13 cellular contexts compared by ENCODE assay signal in the genomic region with DNA sequence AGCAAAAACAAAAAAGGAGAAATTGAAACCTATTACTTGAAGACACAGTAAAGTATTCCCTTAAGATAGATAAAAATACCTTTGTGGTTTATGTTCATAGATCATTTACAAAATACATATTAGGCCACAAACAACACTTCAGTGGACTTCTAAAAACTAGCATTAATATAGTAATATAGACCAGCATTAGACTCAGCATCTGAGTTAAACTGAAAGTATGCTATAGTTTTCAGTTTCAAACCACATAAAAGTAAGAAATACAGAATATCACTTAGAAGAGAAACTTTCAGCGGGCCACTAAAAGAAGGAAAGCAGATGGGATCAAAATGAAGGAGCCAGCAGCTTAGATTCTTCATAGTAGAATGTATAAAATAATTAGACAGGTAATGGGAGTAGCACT.
DNase-seq lines count a peak whose midpoint lies in the region; ATAC-seq, FAIRE-seq and TF ChIP-seq lines count a peak whose summit lies in the region.
"Had no signal": no experiment of that assay in that cellular context is flagged by ENCODE, and none has a peak within 500 bp of the region (broad histone marks: within the 10 kb centered on the region; RNA-seq: fewer than 3 reads in every experiment).

No MANE protein-coding gene starts in this region.

- DNase-seq in GM12892 (ENCODE audit: insufficient read length) (no peak), hippocampal formation (lab: John Stamatoyannopoulos, UW) (no peak), NCI-H1417 treated with DMSO at 0.1 percent for 48 hours (lab: John Stamatoyannopoulos, UW) (no peak), DMS53 (lab: John Stamatoyannopoulos, UW) (no peak), NCI-H2196 treated with DMSO at 0.1 percent for 48 hours (lab: John Stamatoyannopoulos, UW; ENCODE audit: unreplicated experiment) (no peak)
- DNase-seq: activated B cell treated with CpG ODN at 0.5 μM for 24 hours, activated gamma-delta T cell treated with Interleukin-2 at 50 U/mL for 16 hours, head of caudate nucleus, NCI-H2029, SHP77 treated with DMSO at 0.1 percent for 48 hours had no signal

- peak; percentile 99 for ATAC-seq in GM19395 (IDR thresholded peaks at IDR 0.05; ENCODE audit: unreplicated experiment)
- peak; percentile 95 for ATAC-seq in HG02840 (IDR thresholded peaks at IDR 0.05; ENCODE audit: low FRiP score, unreplicated experiment)
- ATAC-seq in HG03520 (IDR thresholded peaks at IDR 0.05; ENCODE audit: unreplicated experiment) = peak; percentile 93

- FAIRE-seq in GM12892 (lab: Jason Lieb, UNC) = peak; percentile 70

- no peak for TF ChIP-seq POLR2A in GM12892 (IDR thresholded peaks at IDR 0.05; ENCODE audit: low read depth, low read length)
